In genomic region chr9:136856541-136857141, GRCh38 we compare ENCODE assay signal across 2 cellular contexts.
TF ChIP-seq lines count a peak whose summit lies in the region.

No MANE protein-coding gene starts in this region.

TF ChIP-seq in GM23338, 12 proteins besides CTCF, POLR2A, EP300 and RAD21:
- no peak for TF ChIP-seq ETS1 (IDR thresholded peaks at IDR 0.05)
- no peak for TF ChIP-seq ZNF462 (CRISPR knock-in tag; IDR thresholded peaks at IDR 0.05)
- TF ChIP-seq STAT1 (IDR thresholded peaks at IDR 0.05; ENCODE audit: unreplicated experiment) = no peak
- TF ChIP-seq ZNF331 (CRISPR knock-in tag; IDR thresholded peaks at IDR 0.05; ENCODE audit: low read depth) = no peak
- no peak for TF ChIP-seq CREB1 (CRISPR knock-in tag; IDR thresholded peaks at IDR 0.05; ENCODE audit: low read depth)
- TF ChIP-seq JUNB (IDR thresholded peaks at IDR 0.05; ENCODE audit: unreplicated experiment) = no peak
- TF ChIP-seq EZH2phosphoT487 (IDR thresholded peaks at IDR 0.05; ENCODE audit: unreplicated experiment) = no peak

TF ChIP-seq in K562, 482 proteins besides CTCF, POLR2A, EP300 and RAD21:
- peak; percentile 7 for TF ChIP-seq FIP1L1 (IDR thresholded peaks at IDR 0.05; ENCODE audit: low read depth, low read length, poor library complexity, severe bottlenecking)
- TF ChIP-seq NCOA1 (IDR thresholded peaks at IDR 0.05; ENCODE audit: low read depth) = no peak
- TF ChIP-seq HOMEZ (CRISPR knock-in tag; IDR thresholded peaks at IDR 0.05) = no peak
- no peak for TF ChIP-seq XRCC4 (IDR thresholded peaks at IDR 0.05; ENCODE audit: extremely low read depth, insufficient read depth, insufficient read length)
- no peak for TF ChIP-seq RFX1 (IDR thresholded peaks at IDR 0.05)
- TF ChIP-seq PHB2 (IDR thresholded peaks at IDR 0.05; ENCODE audit: low read depth) = no peak
- TF ChIP-seq FOXK2 (conservative IDR thresholded peaks at IDR 0.05 in 1 of 2, IDR thresholded peaks at IDR 0.05 in 1 of 2; ENCODE audit: low read depth in 2 of 2) = no peak
- TF ChIP-seq ZNF780A (CRISPR knock-in tag; IDR thresholded peaks at IDR 0.05) = no peak
- TF ChIP-seq RBM22 (IDR thresholded peaks at IDR 0.05; ENCODE audit: low read depth, low read length, poor library complexity, severe bottlenecking) = peak; percentile 60
- no peak for TF ChIP-seq FOS (IDR thresholded peaks at IDR 0.05; ENCODE audit: extremely low read depth, insufficient read length)
- no peak for TF ChIP-seq CREB3L1 (IDR thresholded peaks at IDR 0.05; ENCODE audit: borderline replicate concordance, low read depth)
- no peak for TF ChIP-seq TEAD1 (CRISPR knock-in tag; IDR thresholded peaks at IDR 0.05)
- no peak for TF ChIP-seq TRIM25 (IDR thresholded peaks at IDR 0.05; ENCODE audit: borderline replicate concordance)
- TF ChIP-seq HNRNPK (IDR thresholded peaks at IDR 0.05; ENCODE audit: low read depth, low read length, poor library complexity, severe bottlenecking) = no peak
- no peak for TF ChIP-seq ZNF449 (CRISPR knock-in tag; IDR thresholded peaks at IDR 0.05)
